ENCODE assay signal across 10 cellular contexts in the genomic region with DNA sequence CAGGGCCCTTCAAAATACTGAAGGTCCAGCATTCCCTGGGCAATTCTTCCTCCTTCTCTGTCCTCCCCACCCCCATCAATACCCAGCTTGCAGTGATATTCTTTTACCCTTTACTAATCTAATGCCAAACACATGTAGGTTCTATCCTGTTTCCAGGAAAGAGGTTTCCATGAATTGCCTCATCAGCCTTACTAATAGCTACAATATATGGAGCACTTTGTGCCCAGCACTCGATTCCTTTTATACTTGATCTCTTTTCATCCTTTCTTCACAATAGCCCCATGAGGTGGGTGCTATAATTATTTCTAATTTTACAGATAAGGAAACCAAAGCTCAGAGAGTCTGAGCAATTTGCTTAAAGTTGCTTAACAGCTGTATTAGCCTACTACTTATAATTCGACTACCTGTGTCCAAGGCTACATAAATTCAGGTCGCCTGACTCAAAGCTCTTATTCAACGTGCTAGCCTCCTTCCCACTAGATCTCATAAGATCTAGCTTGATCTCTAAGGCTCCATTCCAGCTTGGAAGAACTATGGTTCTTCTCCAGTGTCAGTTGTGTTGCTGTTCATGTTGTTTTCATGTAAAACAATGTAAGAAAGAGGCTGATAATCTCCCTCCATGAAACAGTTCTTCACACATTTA.
DNase-seq lines count a peak whose midpoint lies in the region; ATAC-seq, FAIRE-seq and TF ChIP-seq lines count a peak whose summit lies in the region.
"Had no signal": no experiment of that assay in that cellular context is flagged by ENCODE, and none has a peak within 500 bp of the region (broad histone marks: within the 10 kb centered on the region; RNA-seq: fewer than 3 reads in every experiment).

No MANE protein-coding gene starts in this region.

- no peaks in the 10 kb centered on the region for H3K27me3 Mint-ChIP-seq in activated T-cell treated with anti-CD3 and anti-CD28 coated beads, Interleukin-2, amount 50 U/mL, for 4 hours (ENCODE audit: low read depth)
- H3K27me3 Mint-ChIP-seq: activated naive CD8-positive, alpha-beta T cell treated with anti-CD3 and anti-CD28 coated beads, Interleukin-2, amount 10 ng/mL, durations not matched to agents 7 days and 5 days had no signal

- 93% methylated on average over 1 of the region's 4 CpGs for WGBS in mesenchymal stem cell

- no peak for FAIRE-seq in frontal cortex (lab: Jason Lieb, UNC)

- H3K4me1 Mint-ChIP-seq in activated T-cell treated with anti-CD3 and anti-CD28 coated beads, Interleukin-2, amount 50 U/mL, for 4 hours (ENCODE audit: low read depth), result peaks cover 11% of the 10 kb centered on the region

- H3K4me3 Mint-ChIP-seq in activated T-cell treated with anti-CD3 and anti-CD28 coated beads, Interleukin-2, amount 50 U/mL, for 4 hours, result no peak overlapping the region
- H3K4me3 Mint-ChIP-seq: activated naive CD8-positive, alpha-beta T cell treated with anti-CD3 and anti-CD28 coated beads, Interleukin-2, amount 10 ng/mL, durations not matched to agents 7 days and 5 days had no signal

- in situ Hi-C loops in astrocyte of the spinal cord (cut with HindIII; ENCODE audit: low sequenced_read_pairs), result no loop called here

- H2AK5ac ChIP-seq in mesenchymal stem cell (ENCODE audit: low read length, severe bottlenecking), result peak overlapping the region; percentile 52

- H3K4me1 ChIP-seq in mesenchymal stem cell (ENCODE audit: control insufficient read depth, insufficient read depth, low read depth, low read length), result peaks cover 10% of the 10 kb centered on the region

- no peak overlapping the region for H2AFZ ChIP-seq in mesenchymal stem cell (ENCODE audit: low read depth, low read length)

- H3K9me3 Mint-ChIP-seq in activated T-cell treated with anti-CD3 and anti-CD28 coated beads, Interleukin-2, amount 50 U/mL, for 4 hours, result peaks cover 3% of the 10 kb centered on the region

- no peak for TF ChIP-seq CTCF in astrocyte of the spinal cord (IDR thresholded peaks at IDR 0.05; ENCODE audit: low read depth, low read length)

- H3K23ac ChIP-seq in mesenchymal stem cell (ENCODE audit: low read length in 2 of 2), result no peak overlapping the region

- H4K8ac ChIP-seq in mesenchymal stem cell (ENCODE audit: low read length), result no peak overlapping the region

- H3K14ac ChIP-seq in mesenchymal stem cell (ENCODE audit: low read length in 2 of 2), result no peak overlapping the region

- peaks cover 0 to 5% of the 10 kb centered on the region in 2 experiments for H3K36me3 ChIP-seq in mesenchymal stem cell (ENCODE audit: control insufficient read depth in 1 of 2, insufficient read depth in 2 of 2, low read depth in 1 of 2, low read length in 2 of 2)

- peak; percentile 2 for DNase-seq in CD1c-positive myeloid dendritic cell (ENCODE audit: extremely low spot score)
- peak; percentile 44 for DNase-seq in astrocyte of the spinal cord (ENCODE audit: low read depth, low spot score)
- DNase-seq in mesenchymal stem cell, result peak; percentile 49
- no peak for DNase-seq in activated CD4-positive, CD25-positive, alpha-beta regulatory T cell (lab: John Stamatoyannopoulos, UW)
- DNase-seq in NCI-H524 treated with DMSO at 0.1 percent for 48 hours (lab: John Stamatoyannopoulos, UW), result no peak
- DNase-seq in frontal cortex (ENCODE audit: low spot score in 2 of 2), result no peak
- DNase-seq in activated T-cell treated with anti-CD3 and anti-CD28 coated beads, Interleukin-2, amount 50 U/mL, for 4 hours, result no peak
- DNase-seq: activated naive CD8-positive, alpha-beta T cell treated with anti-CD3 and anti-CD28 coated beads, Interleukin-2, amount 10 ng/mL, durations not matched to agents 7 days and 5 days; NCI-H774 had no signal

- peak overlapping the region; percentile 97 for H3K27ac ChIP-seq in mesenchymal stem cell (ENCODE audit: low read length, poor library complexity, severe bottlenecking)

- H3K4ac ChIP-seq in mesenchymal stem cell (ENCODE audit: low read depth in 1 of 2, low read length in 2 of 2), result peak overlapping the region in 1 of 2 experiments; percentile 83

- no peaks in the 10 kb centered on the region for H3K36me3 Mint-ChIP-seq in activated T-cell treated with anti-CD3 and anti-CD28 coated beads, Interleukin-2, amount 50 U/mL, for 4 hours (ENCODE audit: insufficient read depth)

- peak overlapping the region; percentile 76 for H3K9ac ChIP-seq in mesenchymal stem cell (ENCODE audit: low read length)

- no peak overlapping the region for H3K4me2 ChIP-seq in mesenchymal stem cell (ENCODE audit: low read length, poor library complexity, severe bottlenecking)

- no peaks in the 10 kb centered on the region for H3K79me1 ChIP-seq in mesenchymal stem cell (replicated peaks; ENCODE audit: low read length, poor library complexity, severe bottlenecking)

- peak; percentile 6 for ATAC-seq in HG03280 (IDR thresholded peaks at IDR 0.05; ENCODE audit: unreplicated experiment)
- no peak for ATAC-seq in activated T-cell treated with anti-CD3 and anti-CD28 coated beads, Interleukin-2, amount 50 U/mL, for 4 hours

- peak overlapping the region; percentile 61 to 83 for H2BK12ac ChIP-seq in mesenchymal stem cell (ENCODE audit: low read length in 2 of 2)

- no peaks in the 10 kb centered on the region for H3K27me3 ChIP-seq in mesenchymal stem cell (ENCODE audit: control insufficient read depth in 1 of 2, insufficient read depth in 1 of 2, low read length in 2 of 2)

- no peak overlapping the region for H3K4me3 ChIP-seq in astrocyte of the spinal cord (ENCODE audit: low read depth, low read length)
- H3K4me3 ChIP-seq in mesenchymal stem cell (ENCODE audit: insufficient read depth in 1 of 2, low read depth in 1 of 2, low read length in 2 of 2), result peak overlapping the region in 1 of 2 experiments; percentile 61

- peak overlapping the region; percentile 75 for H2BK5ac ChIP-seq in mesenchymal stem cell (ENCODE audit: low read depth, low read length, poor library complexity, severe bottlenecking)

- H4K91ac ChIP-seq in mesenchymal stem cell (ENCODE audit: low read length), result no peak overlapping the region

- no peaks in the 10 kb centered on the region for H3K9me3 ChIP-seq in mesenchymal stem cell (ENCODE audit: control insufficient read depth, low read length)

- peak overlapping the region; percentile 76 for H2BK120ac ChIP-seq in mesenchymal stem cell (ENCODE audit: low read depth, low read length)

- peak overlapping the region; percentile 21 for H2BK15ac ChIP-seq in mesenchymal stem cell (ENCODE audit: low read depth, poor library complexity, severe bottlenecking)

- H3K18ac ChIP-seq in mesenchymal stem cell (ENCODE audit: low read depth in 1 of 2, low read length in 2 of 2), result peak overlapping the region; percentile 9 to 37

Comparison
In these comparisons a context has a peak if more than half of its experiments do, and no peak if none do; other contexts are left out.
1. DNase-seq: peak in CD1c-positive myeloid dendritic cell (single experiment), astrocyte of the spinal cord (single experiment) and mesenchymal stem cell (single experiment); none in activated CD4-positive, CD25-positive, alpha-beta regulatory T cell (0 of 4), NCI-H524 treated with DMSO at 0.1 percent for 48 hours (single experiment), frontal cortex (0 of 2) and activated T-cell treated with anti-CD3 and anti-CD28 coated beads, Interleukin-2, amount 50 U/mL, for 4 hours (single experiment).